ENCODE assay signal across 1 cellular context in genomic region chrX:16479206-16479869, GRCh38.
TF ChIP-seq lines count a peak whose summit lies in the region.

No MANE protein-coding gene starts in this region.

TF ChIP-seq in HCT116, 20 proteins besides CTCF, POLR2A, EP300 and RAD21 (continued from another document):
- TF ChIP-seq REST (IDR thresholded peaks at IDR 0.05; ENCODE audit: low read depth) (no peak), CEBPB (IDR thresholded peaks at IDR 0.05; ENCODE audit: low read depth) (no peak), POLR2AphosphoS5 (IDR thresholded peaks at IDR 0.05; ENCODE audit: low read depth, low read length) (no peak), SIN3A (IDR thresholded peaks at IDR 0.05; ENCODE audit: low read depth) (peak; percentile 50; the same call in 1 of the 2 replicates), EZH2 (IDR thresholded peaks at IDR 0.05) (no peak), MAX (IDR thresholded peaks at IDR 0.05) (peak; percentile 51), SRF (IDR thresholded peaks at IDR 0.05; ENCODE audit: low read depth) (no peak), ELF1 (IDR thresholded peaks at IDR 0.05; ENCODE audit: borderline replicate concordance, low read depth) (no peak), ZFX (IDR thresholded peaks at IDR 0.05) (no peak), YY1 (IDR thresholded peaks at IDR 0.05; ENCODE audit: extremely low read depth, insufficient replicate concordance, low read depth, low read length) (no peak), CBX3 (IDR thresholded peaks at IDR 0.05; ENCODE audit: low read depth) (peak; percentile 40; the same call in 1 of the 2 replicates), ATF3 (IDR thresholded peaks at IDR 0.05) (no peak), SP1 (IDR thresholded peaks at IDR 0.05; ENCODE audit: low read depth) (peak; percentile 67)
